ENCODE assay signal across 16 cellular contexts in genomic region chr6:40804905-40805304, GRCh38.
DNase-seq lines count a peak whose midpoint lies in the region; ATAC-seq, FAIRE-seq and TF ChIP-seq lines count a peak whose summit lies in the region.
"Had no signal": no experiment of that assay in that cellular context is flagged by ENCODE, and none has a peak within 500 bp of the region (broad histone marks: within the 10 kb centered on the region; RNA-seq: fewer than 3 reads in every experiment).

No MANE protein-coding gene starts in this region.

- intact Hi-C loops in left colon (cut with DNase I, micrococcal nuclease) = no loop called here
- intact Hi-C loops in activated CD4-positive, alpha-beta T cell treated with anti-CD3 and anti-CD28 coated beads for 36 hours (cut with DNase I, micrococcal nuclease) = no loop called here

- no peak overlapping the region for H3K4me2 ChIP-seq in DND-41 (ENCODE audit: insufficient read depth, low read length)

- FAIRE-seq in bronchial epithelial cell (lab: Jason Lieb, UNC) = no peak

- H3K27ac Mint-ChIP-seq in naive B cell = peak overlapping the region in 4 of 6 donors; percentile 8 to 67 (median 56)
- no peak overlapping the region for H3K27ac Mint-ChIP-seq in activated CD4-positive, alpha-beta T cell treated with anti-CD3 and anti-CD28 coated beads for 36 hours

- POLR2A ChIA-PET in HEK293T (lab: Yijun Ruan, JAX) = no interaction called here
- POLR2A ChIA-PET in activated CD4-positive, alpha-beta T cell treated with anti-CD3 and anti-CD28 coated beads for 36 hours (lab: Charles Lee) = no interaction called here

- TF ChIP-seq CTCF in DND-41 (IDR thresholded peaks at IDR 0.05; ENCODE audit: borderline replicate concordance, extremely low read depth, low read length, poor library complexity, severe bottlenecking) = peak; percentile 48
- peak; percentile 24 for TF ChIP-seq CTCF in bronchial epithelial cell (IDR thresholded peaks at IDR 0.05; ENCODE audit: insufficient read depth, low read length, severe bottlenecking)

- no peak for ATAC-seq in DND-41 (ENCODE audit: insufficient read depth, low read depth)
- ATAC-seq in naive B cell (ENCODE audit: low read depth in 2 of 2) = no peak
- ATAC-seq in left colon = no peak
- ATAC-seq in activated CD4-positive, alpha-beta T cell treated with anti-CD3 and anti-CD28 coated beads for 36 hours = no peak
- no peak for ATAC-seq in HG03196 (IDR thresholded peaks at IDR 0.05; ENCODE audit: unreplicated experiment)

- peak overlapping the region in 1 of 8 donors; percentile 77 for H3K4me3 Mint-ChIP-seq in naive B cell
- no peak overlapping the region for H3K4me3 Mint-ChIP-seq in activated CD4-positive, alpha-beta T cell treated with anti-CD3 and anti-CD28 coated beads for 36 hours

- no peak overlapping the region for H3K9ac ChIP-seq in DND-41 (ENCODE audit: low read depth, low read length)

- no peak overlapping the region for H3K27ac ChIP-seq in DND-41 (ENCODE audit: low read length)
- H3K27ac ChIP-seq: spleen, testis had no signal

- H3K9me3 Mint-ChIP-seq in naive B cell = no peaks in the 10 kb centered on the region
- H3K9me3 Mint-ChIP-seq in activated CD4-positive, alpha-beta T cell treated with anti-CD3 and anti-CD28 coated beads for 36 hours (ENCODE audit: low read depth) = no peaks in the 10 kb centered on the region

- H4K20me1 ChIP-seq in DND-41 (ENCODE audit: insufficient read depth, low read length) = no peaks in the 10 kb centered on the region

- H3K27me3 ChIP-seq in DND-41 (ENCODE audit: insufficient read depth, low read length, poor library complexity) = peaks cover 3% of the 10 kb centered on the region
- H3K27me3 ChIP-seq in bronchial epithelial cell (ENCODE audit: control insufficient read depth, insufficient read depth, low read length) = no peaks in the 10 kb centered on the region
- H3K27me3 ChIP-seq: spleen, testis had no signal

- CTCF ChIA-PET in HEK293T (lab: Yijun Ruan, JAX) = no interaction called here
- CTCF ChIA-PET in activated CD4-positive, alpha-beta T cell treated with anti-CD3 and anti-CD28 coated beads for 36 hours (lab: Charles Lee) = interaction anchor here (0.7 to 0.8 kb wide), 2 partner anchors 38 to 127 kb away, joined by 3 read pairs; no protein-coding TSS in a partner anchor

- H3K36me3 Mint-ChIP-seq in naive B cell = no peaks in the 10 kb centered on the region
- no peaks in the 10 kb centered on the region for H3K36me3 Mint-ChIP-seq in activated CD4-positive, alpha-beta T cell treated with anti-CD3 and anti-CD28 coated beads for 36 hours (ENCODE audit: low read depth)

- no peak overlapping the region for H2AFZ ChIP-seq in DND-41 (ENCODE audit: low read depth, low read length)

- no peaks in the 10 kb centered on the region for H3K9me3 ChIP-seq in DND-41 (ENCODE audit: insufficient read depth, low read length, severe bottlenecking)
- H3K9me3 ChIP-seq: HAP-1, spleen, testis had no signal

- H3K27me3 Mint-ChIP-seq in naive B cell = no peaks in the 10 kb centered on the region
- no peaks in the 10 kb centered on the region for H3K27me3 Mint-ChIP-seq in activated CD4-positive, alpha-beta T cell treated with anti-CD3 and anti-CD28 coated beads for 36 hours

- no peaks in the 10 kb centered on the region for H3K36me3 ChIP-seq in DND-41 (ENCODE audit: insufficient read depth, low read length)
- no peaks in the 10 kb centered on the region for H3K36me3 ChIP-seq in bronchial epithelial cell (ENCODE audit: control insufficient read depth, insufficient read depth, low read length)
- H3K36me3 ChIP-seq: HAP-1, spleen had no signal

- no peaks in the 10 kb centered on the region for H3K79me2 ChIP-seq in DND-41 (ENCODE audit: insufficient read depth, low read length)

- H3K4me1 ChIP-seq in DND-41 (ENCODE audit: insufficient read depth, low read length) = no peaks in the 10 kb centered on the region
- H3K4me1 ChIP-seq: HAP-1, testis had no signal

- peaks cover 14 to 47% (median 39%) of the 10 kb centered on the region in 3 donors for H3K4me1 Mint-ChIP-seq in naive B cell
- no peaks in the 10 kb centered on the region for H3K4me1 Mint-ChIP-seq in activated CD4-positive, alpha-beta T cell treated with anti-CD3 and anti-CD28 coated beads for 36 hours

- H3K4me3 ChIP-seq in DND-41 (ENCODE audit: low read depth in 1 of 2, low read length in 2 of 2) = no peak overlapping the region
- H3K4me3 ChIP-seq in bronchial epithelial cell (ENCODE audit: low read depth, low read length) = no peak overlapping the region
- H3K4me3 ChIP-seq: HAP-1, spleen, testis had no signal

- DNase-seq in DND-41 (no peak), HEK293T (ENCODE audit: extremely low spot score) (peak; percentile 17), bronchial epithelial cell (ENCODE audit: low read depth) (no peak), naive B cell (no peak), left colon (no peak), cerebellar cortex (ENCODE audit: low spot score) (no peak)
- DNase-seq in activated CD4-positive, alpha-beta T cell treated with anti-CD3 and anti-CD28 coated beads for 36 hours = no peak
- DNase-seq: activated CD4-positive, alpha-beta T cell treated with anti-CD3 and anti-CD28 coated beads, Interleukin-2, amount 50 U/mL, for 48 hours; activated effector memory CD4-positive, alpha-beta T cell treated with Interleukin-2 at 50 U/mL for 16 hours; cerebellar nuclear complex; NCI-H1694; NK-92 treated with Interleukin-12 subunit alpha and Interleukin-12 subunit beta, amount 100 ng/mL, for 24 hours; spleen; testis had no signal

TF ChIP-seq in HEK293T, 16 proteins besides CTCF, POLR2A, EP300 and RAD21:
- no peak for TF ChIP-seq HDGF (IDR thresholded peaks at IDR 0.05; ENCODE audit: borderline replicate concordance)
- TF ChIP-seq LEF1 (IDR thresholded peaks at IDR 0.05; ENCODE audit: borderline replicate concordance) = no peak
- no peak for TF ChIP-seq FOXM1 (IDR thresholded peaks at IDR 0.05; ENCODE audit: borderline replicate concordance)
- TF ChIP-seq SUZ12 (IDR thresholded peaks at IDR 0.05) = no peak
- no peak for TF ChIP-seq FOXA1 (IDR thresholded peaks at IDR 0.05)
- TF ChIP-seq TARDBP (IDR thresholded peaks at IDR 0.05) = no peak
- no peak for TF ChIP-seq PKNOX1 (IDR thresholded peaks at IDR 0.05)
- TF ChIP-seq ELF4 (IDR thresholded peaks at IDR 0.05) = no peak
- TF ChIP-seq SP1 (IDR thresholded peaks at IDR 0.05) = no peak
- no peak for TF ChIP-seq L3MBTL2 (conservative IDR thresholded peaks at IDR 0.05)
- no peak for TF ChIP-seq CTBP1 (IDR thresholded peaks at IDR 0.05; ENCODE audit: borderline replicate concordance)
- TF ChIP-seq FOXK2 (IDR thresholded peaks at IDR 0.05) = no peak
- TF ChIP-seq BHLHE40 (IDR thresholded peaks at IDR 0.05; ENCODE audit: borderline replicate concordance) = no peak
- no peak for TF ChIP-seq ZNF384 (IDR thresholded peaks at IDR 0.05)
- no peak for TF ChIP-seq NFRKB (IDR thresholded peaks at IDR 0.05)
- no peak for TF ChIP-seq ARNT (IDR thresholded peaks at IDR 0.05)
